1 cellular context compared by ENCODE assay signal in genomic region chr2:208074610-208075356, GRCh38.
TF ChIP-seq lines count a peak whose summit lies in the region.

No MANE protein-coding gene starts in this region.

TF ChIP-seq in neural cell, 6 proteins besides CTCF, POLR2A, EP300 and RAD21:
- TF ChIP-seq MXI1 (conservative IDR thresholded peaks at IDR 0.05; ENCODE audit: poor library complexity, severe bottlenecking) (no peak), SMC3 (conservative IDR thresholded peaks at IDR 0.05; ENCODE audit: poor library complexity) (no peak), POLR2AphosphoS5 (IDR thresholded peaks at IDR 0.05) (no peak), TAF1 (IDR thresholded peaks at IDR 0.05; ENCODE audit: low read depth) (no peak)
- TF ChIP-seq, protein P1, sequence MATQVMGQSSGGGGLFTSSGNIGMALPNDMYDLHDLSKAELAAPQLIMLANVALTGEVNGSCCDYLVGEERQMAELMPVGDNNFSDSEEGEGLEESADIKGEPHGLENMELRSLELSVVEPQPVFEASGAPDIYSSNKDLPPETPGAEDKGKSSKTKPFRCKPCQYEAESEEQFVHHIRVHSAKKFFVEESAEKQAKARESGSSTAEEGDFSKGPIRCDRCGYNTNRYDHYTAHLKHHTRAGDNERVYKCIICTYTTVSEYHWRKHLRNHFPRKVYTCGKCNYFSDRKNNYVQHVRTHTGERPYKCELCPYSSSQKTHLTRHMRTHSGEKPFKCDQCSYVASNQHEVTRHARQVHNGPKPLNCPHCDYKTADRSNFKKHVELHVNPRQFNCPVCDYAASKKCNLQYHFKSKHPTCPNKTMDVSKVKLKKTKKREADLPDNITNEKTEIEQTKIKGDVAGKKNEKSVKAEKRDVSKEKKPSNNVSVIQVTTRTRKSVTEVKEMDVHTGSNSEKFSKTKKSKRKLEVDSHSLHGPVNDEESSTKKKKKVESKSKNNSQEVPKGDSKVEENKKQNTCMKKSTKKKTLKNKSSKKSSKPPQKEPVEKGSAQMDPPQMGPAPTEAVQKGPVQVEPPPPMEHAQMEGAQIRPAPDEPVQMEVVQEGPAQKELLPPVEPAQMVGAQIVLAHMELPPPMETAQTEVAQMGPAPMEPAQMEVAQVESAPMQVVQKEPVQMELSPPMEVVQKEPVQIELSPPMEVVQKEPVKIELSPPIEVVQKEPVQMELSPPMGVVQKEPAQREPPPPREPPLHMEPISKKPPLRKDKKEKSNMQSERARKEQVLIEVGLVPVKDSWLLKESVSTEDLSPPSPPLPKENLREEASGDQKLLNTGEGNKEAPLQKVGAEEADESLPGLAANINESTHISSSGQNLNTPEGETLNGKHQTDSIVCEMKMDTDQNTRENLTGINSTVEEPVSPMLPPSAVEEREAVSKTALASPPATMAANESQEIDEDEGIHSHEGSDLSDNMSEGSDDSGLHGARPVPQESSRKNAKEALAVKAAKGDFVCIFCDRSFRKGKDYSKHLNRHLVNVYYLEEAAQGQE (IDR thresholded peaks at IDR 0.05; ENCODE audit: borderline replicate concordance): no peak
